ENCODE assay signal across 1 cellular context in the genomic region with DNA sequence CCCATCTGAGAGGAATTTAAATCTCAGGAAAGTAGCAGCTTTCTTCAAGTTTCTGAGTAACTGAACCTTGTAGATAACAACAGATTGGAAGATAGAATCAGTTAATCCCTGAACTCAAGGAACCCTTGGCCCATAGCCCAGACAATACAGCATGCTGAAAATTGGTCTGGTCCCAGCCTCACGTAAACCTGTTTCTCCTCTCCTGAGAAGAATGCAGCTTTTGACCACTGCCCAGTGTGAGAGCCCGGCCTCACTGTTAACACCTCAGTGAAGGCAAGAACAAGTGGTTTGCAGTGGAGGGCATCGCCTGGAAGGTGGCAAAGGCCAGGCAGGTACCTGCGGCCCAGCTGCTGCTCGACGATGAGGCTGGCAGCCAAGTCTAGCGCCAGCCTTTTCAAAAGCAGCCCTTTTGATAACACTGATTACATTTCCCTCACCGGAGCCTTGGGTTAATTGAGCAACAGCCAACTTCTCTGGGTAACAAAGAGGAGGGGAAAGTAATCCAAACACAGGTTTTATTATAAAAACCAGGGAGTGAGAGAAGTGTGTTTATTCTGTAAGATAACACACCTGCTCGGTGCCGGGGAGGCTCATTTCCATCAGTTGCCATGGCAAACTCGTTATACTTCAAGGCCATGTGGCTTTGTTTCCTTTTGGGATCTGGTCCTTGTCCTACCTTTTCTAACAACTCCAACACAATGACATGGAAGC.
TF ChIP-seq lines count a peak whose summit lies in the region.

No MANE protein-coding gene starts in this region.

TF ChIP-seq in HEK293, 187 proteins besides CTCF, POLR2A, EP300 and RAD21 (continued from another document):
- TF ChIP-seq REST (tag by site-specific recombination; IDR thresholded peaks at IDR 0.05) (no peak), PRDM1 (tag by site-specific recombination; IDR thresholded peaks at IDR 0.05) (no peak), ZNF473 (tag by site-specific recombination; IDR thresholded peaks at IDR 0.05) (no peak), ZNF571 (tag by site-specific recombination; IDR thresholded peaks at IDR 0.05) (no peak), ZNF629 (tag by site-specific recombination; IDR thresholded peaks at IDR 0.05) (no peak; the same call in 1 of the 2 replicates), ZNF391 (tag by site-specific recombination; IDR thresholded peaks at IDR 0.05; ENCODE audit: borderline replicate concordance, low read depth) (no peak)
- TF ChIP-seq, protein P1, sequence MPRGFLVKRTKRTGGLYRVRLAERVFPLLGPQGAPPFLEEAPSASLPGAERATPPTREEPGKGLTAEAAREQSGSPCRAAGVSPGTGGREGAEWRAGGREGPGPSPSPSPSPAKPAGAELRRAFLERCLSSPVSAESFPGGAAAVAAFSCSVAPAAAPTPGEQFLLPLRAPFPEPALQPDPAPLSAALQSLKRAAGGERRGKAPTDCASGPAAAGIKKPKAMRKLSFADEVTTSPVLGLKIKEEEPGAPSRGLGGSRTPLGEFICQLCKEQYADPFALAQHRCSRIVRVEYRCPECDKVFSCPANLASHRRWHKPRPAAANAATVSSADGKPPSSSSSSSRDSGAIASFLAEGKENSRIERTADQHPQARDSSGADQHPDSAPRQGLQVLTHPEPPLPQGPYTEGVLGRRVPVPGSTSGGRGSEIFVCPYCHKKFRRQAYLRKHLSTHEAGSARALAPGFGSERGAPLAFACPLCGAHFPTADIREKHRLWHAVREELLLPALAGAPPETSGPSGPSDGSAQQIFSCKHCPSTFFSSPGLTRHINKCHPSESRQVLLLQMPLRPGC (tag by site-specific recombination; IDR thresholded peaks at IDR 0.05): no peak
